ENCODE assay signal across 8 cellular contexts in the genomic region with DNA sequence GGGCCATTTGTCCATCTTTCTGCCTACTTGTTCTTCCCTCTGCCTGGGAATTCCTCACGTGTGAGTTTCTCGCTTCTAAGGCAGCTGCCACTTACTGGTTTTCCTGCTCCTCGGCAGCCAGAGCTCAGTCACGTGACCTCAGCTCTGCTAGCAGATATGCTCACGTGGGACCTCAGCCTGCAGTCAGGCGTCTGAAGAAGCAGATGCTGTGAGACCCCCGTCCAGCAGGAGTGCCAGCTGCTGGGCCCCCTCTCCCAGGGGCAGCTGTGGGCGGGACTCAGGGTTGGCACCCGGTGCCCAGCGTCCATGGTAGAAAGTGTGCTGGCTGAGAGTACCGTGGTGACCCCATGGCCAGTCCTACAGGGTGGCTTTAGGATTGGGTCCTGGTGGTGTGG.
A peak's percentile ranks its signal among the peaks of the same experiment; 100 is the strongest.
DNase-seq lines count a peak whose midpoint lies in the region; ATAC-seq and TF ChIP-seq lines count a peak whose summit lies in the region.

No MANE protein-coding gene starts in this region.

- no peak for TF ChIP-seq POLR2A in gastrocnemius medialis (IDR thresholded peaks at IDR 0.05)

- intact Hi-C loops in head of caudate nucleus (cut with DNase I) = no loop called here
- intact Hi-C loops in gastrocnemius medialis (cut with DNase I; ENCODE audit: low total_unique reads) = no loop called here

- H3K9me3 ChIP-seq in gastrocnemius medialis = no peaks in the 10 kb centered on the region

- DNase-seq in LHCN-M2 (ENCODE audit: low read depth) = peak; percentile 92
- DNase-seq in activated T-helper 1 cell treated with Interleukin-2 at 50 U/mL for 16 hours (ENCODE audit: low read depth) = peak; percentile 39
- peak in 41 of 42 donors; percentile 30 to 73 (median 56) for DNase-seq in head of caudate nucleus
- peak; percentile 48 to 60 for DNase-seq in gastrocnemius medialis
- DNase-seq in amniotic stem cell (lab: John Stamatoyannopoulos, UW) = no peak
- DNase-seq in GM10266 (ENCODE audit: extremely low spot score) = no peak

- in situ Hi-C loops in gastrocnemius medialis (cut with MboI; ENCODE audit: low sequenced_read_pairs in 4 of 4) = no loop called here

- peak; percentile 16 for ATAC-seq in GM18498 (IDR thresholded peaks at IDR 0.05; ENCODE audit: unreplicated experiment)
- ATAC-seq in gastrocnemius medialis = peak; percentile 59 to 64
- ATAC-seq in GM19351 (IDR thresholded peaks at IDR 0.05; ENCODE audit: unreplicated experiment) = no peak

- no peak overlapping the region for H3K27ac ChIP-seq in gastrocnemius medialis

- TF ChIP-seq CTCF in gastrocnemius medialis (IDR thresholded peaks at IDR 0.05 in 4 of 5, conservative IDR thresholded peaks at IDR 0.05 in 1 of 5) (no peak), GM10266 (IDR thresholded peaks at IDR 0.05; ENCODE audit: control insufficient read depth, insufficient read depth, low read depth, missing control alignments) (no peak)

- H3K4me3 ChIP-seq in gastrocnemius medialis = no peak overlapping the region

- H3K27me3 ChIP-seq in gastrocnemius medialis = no peaks in the 10 kb centered on the region

- peaks cover 13 to 19% of the 10 kb centered on the region in 2 donors for H3K4me1 ChIP-seq in gastrocnemius medialis

- H3K36me3 ChIP-seq in gastrocnemius medialis = no peaks in the 10 kb centered on the region

Comparison
In these comparisons a context has a peak if more than half of its experiments do, and no peak if none do; other contexts are left out.
1. DNase-seq: peak in LHCN-M2 (single experiment), activated T-helper 1 cell treated with Interleukin-2 at 50 U/mL for 16 hours (single experiment), head of caudate nucleus (41 of 42) and gastrocnemius medialis (2 of 2); none in amniotic stem cell (single experiment) and GM10266 (single experiment).